ENCODE assay signal across 1 cellular context in the genomic region with DNA sequence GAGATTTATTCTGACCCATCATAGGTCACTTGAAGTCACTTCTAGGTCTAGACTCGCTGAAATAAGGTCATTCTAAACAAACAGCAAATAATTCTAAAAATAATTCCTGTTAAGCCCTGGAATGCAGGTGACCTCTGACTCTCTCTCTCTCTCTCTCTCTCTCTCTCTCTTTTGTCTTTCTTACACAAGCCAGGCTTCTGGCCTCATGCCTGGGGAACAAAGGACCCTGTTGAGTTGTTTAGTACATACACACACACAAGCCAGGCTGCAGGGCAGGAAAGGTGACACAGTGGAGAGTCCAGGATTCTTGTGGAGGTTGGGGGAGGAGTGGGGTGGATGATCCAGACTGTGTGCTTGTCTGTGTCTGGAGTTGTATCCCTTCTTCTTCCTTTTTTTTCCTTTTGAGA.
TF ChIP-seq lines count a peak whose summit lies in the region.

No MANE protein-coding gene starts in this region.

TF ChIP-seq in HepG2, 621 proteins besides CTCF, POLR2A, EP300 and RAD21 (continued from another document and continues in another):
- TF ChIP-seq, protein P1, sequence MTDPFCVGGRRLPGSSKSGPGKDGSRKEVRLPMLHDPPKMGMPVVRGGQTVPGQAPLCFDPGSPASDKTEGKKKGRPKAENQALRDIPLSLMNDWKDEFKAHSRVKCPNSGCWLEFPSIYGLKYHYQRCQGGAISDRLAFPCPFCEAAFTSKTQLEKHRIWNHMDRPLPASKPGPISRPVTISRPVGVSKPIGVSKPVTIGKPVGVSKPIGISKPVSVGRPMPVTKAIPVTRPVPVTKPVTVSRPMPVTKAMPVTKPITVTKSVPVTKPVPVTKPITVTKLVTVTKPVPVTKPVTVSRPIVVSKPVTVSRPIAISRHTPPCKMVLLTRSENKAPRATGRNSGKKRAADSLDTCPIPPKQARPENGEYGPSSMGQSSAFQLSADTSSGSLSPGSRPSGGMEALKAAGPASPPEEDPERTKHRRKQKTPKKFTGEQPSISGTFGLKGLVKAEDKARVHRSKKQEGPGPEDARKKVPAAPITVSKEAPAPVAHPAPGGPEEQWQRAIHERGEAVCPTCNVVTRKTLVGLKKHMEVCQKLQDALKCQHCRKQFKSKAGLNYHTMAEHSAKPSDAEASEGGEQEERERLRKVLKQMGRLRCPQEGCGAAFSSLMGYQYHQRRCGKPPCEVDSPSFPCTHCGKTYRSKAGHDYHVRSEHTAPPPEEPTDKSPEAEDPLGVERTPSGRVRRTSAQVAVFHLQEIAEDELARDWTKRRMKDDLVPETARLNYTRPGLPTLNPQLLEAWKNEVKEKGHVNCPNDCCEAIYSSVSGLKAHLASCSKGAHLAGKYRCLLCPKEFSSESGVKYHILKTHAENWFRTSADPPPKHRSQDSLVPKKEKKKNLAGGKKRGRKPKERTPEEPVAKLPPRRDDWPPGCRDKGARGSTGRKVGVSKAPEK (CRISPR knock-in tag; IDR thresholded peaks at IDR 0.05; ENCODE audit: borderline replicate concordance) = 0 out of 2 replicates have a peak, but pooled peaks have one; percentile 27
- TF ChIP-seq ZNF850 (CRISPR knock-in tag; conservative IDR thresholded peaks at IDR 0.05) (no peak), PTBP1 (IDR thresholded peaks at IDR 0.05; ENCODE audit: low read depth, low read length, poor library complexity, severe bottlenecking) (no peak), CEBPB (IDR thresholded peaks at IDR 0.05; ENCODE audit: borderline replicate concordance, low read depth, low read length) (peak; percentile 72), HIVEP1 (CRISPR knock-in tag; IDR thresholded peaks at IDR 0.05) (no peak), ZNF547 (CRISPR knock-in tag; IDR thresholded peaks at IDR 0.05) (no peak), IRF2 (CRISPR knock-in tag; IDR thresholded peaks at IDR 0.05) (peak; percentile 76; the same call in 1 of the 2 replicates), CREB1 (IDR thresholded peaks at IDR 0.05) (0 out of 2 replicates have a peak, but pooled peaks have one; percentile 32), CREB1 (CRISPR knock-in tag; IDR thresholded peaks at IDR 0.05) (peak; percentile 84), HNF4A (CRISPR knock-in tag; IDR thresholded peaks at IDR 0.05) (peak; percentile 88), GFI1 (CRISPR knock-in tag; IDR thresholded peaks at IDR 0.05; ENCODE audit: borderline replicate concordance) (peak; percentile 93), ZSCAN31 (CRISPR knock-in tag; IDR thresholded peaks at IDR 0.05; ENCODE audit: low read depth) (no peak; the same call in none of the 2 replicates), FOXA3 (CRISPR knock-in tag; IDR thresholded peaks at IDR 0.05) (peak; percentile 92), ZNF724P (CRISPR knock-in tag; IDR thresholded peaks at IDR 0.05; ENCODE audit: borderline replicate concordance) (no peak), ZSCAN25 (CRISPR knock-in tag; IDR thresholded peaks at IDR 0.05) (peak; percentile 81), ZNF883 (CRISPR knock-in tag; IDR thresholded peaks at IDR 0.05; ENCODE audit: not compliant biosample characterization) (no peak), ADNP (CRISPR knock-in tag; IDR thresholded peaks at IDR 0.05) (no peak), PRMT3 (CRISPR knock-in tag; IDR thresholded peaks at IDR 0.05; ENCODE audit: borderline replicate concordance, low read depth) (0 out of 2 replicates have a peak, but pooled peaks have one; percentile 64), ZNF780A (CRISPR knock-in tag; IDR thresholded peaks at IDR 0.05) (no peak), HHEX (CRISPR knock-in tag; IDR thresholded peaks at IDR 0.05) (peak; percentile 61; the same call in 1 of the 2 replicates), ZNF564 (CRISPR knock-in tag; IDR thresholded peaks at IDR 0.05) (peak; percentile 57; the same call in 1 of the 2 replicates), ONECUT2 (CRISPR knock-in tag; IDR thresholded peaks at IDR 0.05) (no peak), MIER3 (CRISPR knock-in tag; IDR thresholded peaks at IDR 0.05; ENCODE audit: borderline replicate concordance) (peak; percentile 83; the same call in 1 of the 2 replicates), CREM (IDR thresholded peaks at IDR 0.05) (peak; percentile 91), CREM (CRISPR knock-in tag; IDR thresholded peaks at IDR 0.05) (no peak), ZC3H13 (CRISPR knock-in tag; IDR thresholded peaks at IDR 0.05) (no peak), ZNF660 (CRISPR knock-in tag; IDR thresholded peaks at IDR 0.05; ENCODE audit: borderline replicate concordance, low read depth) (no peak), BHLHE40 (IDR thresholded peaks at IDR 0.05; ENCODE audit: low read length) (peak; percentile 68)
- TF ChIP-seq, protein P2, sequence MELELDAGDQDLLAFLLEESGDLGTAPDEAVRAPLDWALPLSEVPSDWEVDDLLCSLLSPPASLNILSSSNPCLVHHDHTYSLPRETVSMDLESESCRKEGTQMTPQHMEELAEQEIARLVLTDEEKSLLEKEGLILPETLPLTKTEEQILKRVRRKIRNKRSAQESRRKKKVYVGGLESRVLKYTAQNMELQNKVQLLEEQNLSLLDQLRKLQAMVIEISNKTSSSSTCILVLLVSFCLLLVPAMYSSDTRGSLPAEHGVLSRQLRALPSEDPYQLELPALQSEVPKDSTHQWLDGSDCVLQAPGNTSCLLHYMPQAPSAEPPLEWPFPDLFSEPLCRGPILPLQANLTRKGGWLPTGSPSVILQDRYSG (CRISPR knock-in tag; IDR thresholded peaks at IDR 0.05) = no peak
- TF ChIP-seq, protein P3, sequence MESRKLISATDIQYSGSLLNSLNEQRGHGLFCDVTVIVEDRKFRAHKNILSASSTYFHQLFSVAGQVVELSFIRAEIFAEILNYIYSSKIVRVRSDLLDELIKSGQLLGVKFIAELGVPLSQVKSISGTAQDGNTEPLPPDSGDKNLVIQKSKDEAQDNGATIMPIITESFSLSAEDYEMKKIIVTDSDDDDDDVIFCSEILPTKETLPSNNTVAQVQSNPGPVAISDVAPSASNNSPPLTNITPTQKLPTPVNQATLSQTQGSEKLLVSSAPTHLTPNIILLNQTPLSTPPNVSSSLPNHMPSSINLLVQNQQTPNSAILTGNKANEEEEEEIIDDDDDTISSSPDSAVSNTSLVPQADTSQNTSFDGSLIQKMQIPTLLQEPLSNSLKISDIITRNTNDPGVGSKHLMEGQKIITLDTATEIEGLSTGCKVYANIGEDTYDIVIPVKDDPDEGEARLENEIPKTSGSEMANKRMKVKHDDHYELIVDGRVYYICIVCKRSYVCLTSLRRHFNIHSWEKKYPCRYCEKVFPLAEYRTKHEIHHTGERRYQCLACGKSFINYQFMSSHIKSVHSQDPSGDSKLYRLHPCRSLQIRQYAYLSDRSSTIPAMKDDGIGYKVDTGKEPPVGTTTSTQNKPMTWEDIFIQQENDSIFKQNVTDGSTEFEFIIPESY (CRISPR knock-in tag; IDR thresholded peaks at IDR 0.05) = peak; percentile 64; the same call in 1 of the 2 replicates
- TF ChIP-seq, protein P4, sequence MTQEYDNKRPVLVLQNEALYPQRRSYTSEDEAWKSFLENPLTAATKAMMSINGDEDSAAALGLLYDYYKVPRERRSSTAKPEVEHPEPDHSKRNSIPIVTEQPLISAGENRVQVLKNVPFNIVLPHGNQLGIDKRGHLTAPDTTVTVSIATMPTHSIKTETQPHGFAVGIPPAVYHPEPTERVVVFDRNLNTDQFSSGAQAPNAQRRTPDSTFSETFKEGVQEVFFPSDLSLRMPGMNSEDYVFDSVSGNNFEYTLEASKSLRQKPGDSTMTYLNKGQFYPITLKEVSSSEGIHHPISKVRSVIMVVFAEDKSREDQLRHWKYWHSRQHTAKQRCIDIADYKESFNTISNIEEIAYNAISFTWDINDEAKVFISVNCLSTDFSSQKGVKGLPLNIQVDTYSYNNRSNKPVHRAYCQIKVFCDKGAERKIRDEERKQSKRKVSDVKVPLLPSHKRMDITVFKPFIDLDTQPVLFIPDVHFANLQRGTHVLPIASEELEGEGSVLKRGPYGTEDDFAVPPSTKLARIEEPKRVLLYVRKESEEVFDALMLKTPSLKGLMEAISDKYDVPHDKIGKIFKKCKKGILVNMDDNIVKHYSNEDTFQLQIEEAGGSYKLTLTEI (CRISPR knock-in tag; conservative IDR thresholded peaks at IDR 0.05) = no peak
- TF ChIP-seq, protein P5, sequence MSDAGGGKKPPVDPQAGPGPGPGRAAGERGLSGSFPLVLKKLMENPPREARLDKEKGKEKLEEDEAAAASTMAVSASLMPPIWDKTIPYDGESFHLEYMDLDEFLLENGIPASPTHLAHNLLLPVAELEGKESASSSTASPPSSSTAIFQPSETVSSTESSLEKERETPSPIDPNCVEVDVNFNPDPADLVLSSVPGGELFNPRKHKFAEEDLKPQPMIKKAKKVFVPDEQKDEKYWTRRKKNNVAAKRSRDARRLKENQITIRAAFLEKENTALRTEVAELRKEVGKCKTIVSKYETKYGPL (CRISPR knock-in tag; IDR thresholded peaks at IDR 0.05) = no peak
- TF ChIP-seq, protein P6, sequence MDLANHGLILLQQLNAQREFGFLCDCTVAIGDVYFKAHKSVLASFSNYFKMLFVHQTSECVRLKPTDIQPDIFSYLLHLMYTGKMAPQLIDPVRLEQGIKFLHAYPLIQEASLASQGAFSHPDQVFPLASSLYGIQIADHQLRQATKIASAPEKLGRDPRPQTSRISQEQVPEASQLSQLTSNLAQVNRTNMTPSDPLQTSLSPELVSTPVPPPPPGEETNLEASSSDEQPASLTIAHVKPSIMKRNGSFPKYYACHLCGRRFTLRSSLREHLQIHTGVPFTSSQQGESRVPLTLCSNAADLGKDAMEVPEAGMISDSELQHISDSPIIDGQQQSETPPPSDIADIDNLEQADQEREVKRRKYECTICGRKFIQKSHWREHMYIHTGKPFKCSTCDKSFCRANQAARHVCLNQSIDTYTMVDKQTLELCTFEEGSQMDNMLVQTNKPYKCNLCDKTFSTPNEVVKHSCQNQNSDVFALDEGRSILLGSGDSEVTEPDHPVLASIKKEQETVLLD (CRISPR knock-in tag; IDR thresholded peaks at IDR 0.05; ENCODE audit: low read depth) = 0 out of 2 replicates have a peak, but pooled peaks have one; percentile 31
- TF ChIP-seq, protein P7, sequence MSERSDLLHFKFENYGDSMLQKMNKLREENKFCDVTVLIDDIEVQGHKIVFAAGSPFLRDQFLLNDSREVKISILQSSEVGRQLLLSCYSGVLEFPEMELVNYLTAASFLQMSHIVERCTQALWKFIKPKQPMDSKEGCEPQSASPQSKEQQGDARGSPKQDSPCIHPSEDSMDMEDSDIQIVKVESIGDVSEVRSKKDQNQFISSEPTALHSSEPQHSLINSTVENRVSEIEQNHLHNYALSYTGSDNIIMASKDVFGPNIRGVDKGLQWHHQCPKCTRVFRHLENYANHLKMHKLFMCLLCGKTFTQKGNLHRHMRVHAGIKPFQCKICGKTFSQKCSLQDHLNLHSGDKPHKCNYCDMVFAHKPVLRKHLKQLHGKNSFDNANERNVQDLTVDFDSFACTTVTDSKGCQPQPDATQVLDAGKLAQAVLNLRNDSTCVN (CRISPR knock-in tag; IDR thresholded peaks at IDR 0.05; ENCODE audit: borderline replicate concordance) = no peak
- TF ChIP-seq, protein P8, sequence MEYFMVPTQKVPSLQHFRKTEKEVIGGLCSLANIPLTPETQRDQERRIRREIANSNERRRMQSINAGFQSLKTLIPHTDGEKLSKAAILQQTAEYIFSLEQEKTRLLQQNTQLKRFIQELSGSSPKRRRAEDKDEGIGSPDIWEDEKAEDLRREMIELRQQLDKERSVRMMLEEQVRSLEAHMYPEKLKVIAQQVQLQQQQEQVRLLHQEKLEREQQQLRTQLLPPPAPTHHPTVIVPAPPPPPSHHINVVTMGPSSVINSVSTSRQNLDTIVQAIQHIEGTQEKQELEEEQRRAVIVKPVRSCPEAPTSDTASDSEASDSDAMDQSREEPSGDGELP (IDR thresholded peaks at IDR 0.05; ENCODE audit: borderline replicate concordance, low read depth) = peak; percentile 76; the same call in 1 of the 2 replicates
- TF ChIP-seq, protein P9, sequence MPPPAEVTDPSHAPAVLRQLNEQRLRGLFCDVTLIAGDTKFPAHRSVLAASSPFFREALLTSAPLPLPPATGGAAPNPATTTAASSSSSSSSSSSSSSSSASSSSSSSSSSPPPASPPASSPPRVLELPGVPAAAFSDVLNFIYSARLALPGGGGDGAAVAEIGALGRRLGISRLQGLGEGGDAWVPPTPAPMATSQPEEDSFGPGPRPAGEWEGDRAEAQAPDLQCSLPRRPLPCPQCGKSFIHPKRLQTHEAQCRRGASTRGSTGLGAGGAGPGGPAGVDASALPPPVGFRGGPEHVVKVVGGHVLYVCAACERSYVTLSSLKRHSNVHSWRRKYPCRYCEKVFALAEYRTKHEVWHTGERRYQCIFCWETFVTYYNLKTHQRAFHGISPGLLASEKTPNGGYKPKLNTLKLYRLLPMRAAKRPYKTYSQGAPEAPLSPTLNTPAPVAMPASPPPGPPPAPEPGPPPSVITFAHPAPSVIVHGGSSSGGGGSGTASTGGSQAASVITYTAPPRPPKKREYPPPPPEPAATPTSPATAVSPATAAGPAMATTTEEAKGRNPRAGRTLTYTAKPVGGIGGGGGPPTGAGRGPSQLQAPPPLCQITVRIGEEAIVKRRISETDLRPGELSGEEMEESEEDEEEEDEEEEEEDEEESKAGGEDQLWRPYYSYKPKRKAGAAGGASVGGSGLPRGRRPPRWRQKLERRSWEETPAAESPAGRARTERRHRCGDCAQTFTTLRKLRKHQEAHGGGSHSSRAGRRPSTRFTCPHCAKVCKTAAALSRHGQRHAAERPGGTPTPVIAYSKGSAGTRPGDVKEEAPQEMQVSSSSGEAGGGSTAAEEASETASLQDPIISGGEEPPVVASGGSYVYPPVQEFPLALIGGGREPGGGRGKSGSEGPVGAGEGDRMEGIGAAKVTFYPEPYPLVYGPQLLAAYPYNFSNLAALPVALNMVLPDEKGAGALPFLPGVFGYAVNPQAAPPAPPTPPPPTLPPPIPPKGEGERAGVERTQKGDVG (CRISPR knock-in tag; IDR thresholded peaks at IDR 0.05; ENCODE audit: borderline replicate concordance) = no peak
- TF ChIP-seq, protein P10, sequence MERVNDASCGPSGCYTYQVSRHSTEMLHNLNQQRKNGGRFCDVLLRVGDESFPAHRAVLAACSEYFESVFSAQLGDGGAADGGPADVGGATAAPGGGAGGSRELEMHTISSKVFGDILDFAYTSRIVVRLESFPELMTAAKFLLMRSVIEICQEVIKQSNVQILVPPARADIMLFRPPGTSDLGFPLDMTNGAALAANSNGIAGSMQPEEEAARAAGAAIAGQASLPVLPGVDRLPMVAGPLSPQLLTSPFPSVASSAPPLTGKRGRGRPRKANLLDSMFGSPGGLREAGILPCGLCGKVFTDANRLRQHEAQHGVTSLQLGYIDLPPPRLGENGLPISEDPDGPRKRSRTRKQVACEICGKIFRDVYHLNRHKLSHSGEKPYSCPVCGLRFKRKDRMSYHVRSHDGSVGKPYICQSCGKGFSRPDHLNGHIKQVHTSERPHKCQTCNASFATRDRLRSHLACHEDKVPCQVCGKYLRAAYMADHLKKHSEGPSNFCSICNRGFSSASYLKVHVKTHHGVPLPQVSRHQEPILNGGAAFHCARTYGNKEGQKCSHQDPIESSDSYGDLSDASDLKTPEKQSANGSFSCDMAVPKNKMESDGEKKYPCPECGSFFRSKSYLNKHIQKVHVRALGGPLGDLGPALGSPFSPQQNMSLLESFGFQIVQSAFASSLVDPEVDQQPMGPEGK (CRISPR knock-in tag; IDR thresholded peaks at IDR 0.05) = peak; percentile 91
- TF ChIP-seq, protein P11, sequence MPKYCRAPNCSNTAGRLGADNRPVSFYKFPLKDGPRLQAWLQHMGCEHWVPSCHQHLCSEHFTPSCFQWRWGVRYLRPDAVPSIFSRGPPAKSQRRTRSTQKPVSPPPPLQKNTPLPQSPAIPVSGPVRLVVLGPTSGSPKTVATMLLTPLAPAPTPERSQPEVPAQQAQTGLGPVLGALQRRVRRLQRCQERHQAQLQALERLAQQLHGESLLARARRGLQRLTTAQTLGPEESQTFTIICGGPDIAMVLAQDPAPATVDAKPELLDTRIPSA (CRISPR knock-in tag; IDR thresholded peaks at IDR 0.05; ENCODE audit: borderline replicate concordance) = no peak
- TF ChIP-seq, protein P12, sequence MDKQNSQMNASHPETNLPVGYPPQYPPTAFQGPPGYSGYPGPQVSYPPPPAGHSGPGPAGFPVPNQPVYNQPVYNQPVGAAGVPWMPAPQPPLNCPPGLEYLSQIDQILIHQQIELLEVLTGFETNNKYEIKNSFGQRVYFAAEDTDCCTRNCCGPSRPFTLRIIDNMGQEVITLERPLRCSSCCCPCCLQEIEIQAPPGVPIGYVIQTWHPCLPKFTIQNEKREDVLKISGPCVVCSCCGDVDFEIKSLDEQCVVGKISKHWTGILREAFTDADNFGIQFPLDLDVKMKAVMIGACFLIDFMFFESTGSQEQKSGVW (CRISPR knock-in tag; IDR thresholded peaks at IDR 0.05; ENCODE audit: borderline replicate concordance) = no peak
